14 cellular contexts compared by ENCODE assay signal in genomic region chr13:40598599-40598998, GRCh38.
DNase-seq lines count a peak whose midpoint lies in the region; ATAC-seq and TF ChIP-seq lines count a peak whose summit lies in the region.
"Had no signal": no experiment of that assay in that cellular context is flagged by ENCODE, and none has a peak within 500 bp of the region (broad histone marks: within the 10 kb centered on the region; RNA-seq: fewer than 3 reads in every experiment).

No MANE protein-coding gene starts in this region.

- ATAC-seq in stimulated activated naive CD8-positive, alpha-beta T cell treated with anti-CD3 and anti-CD28 coated beads, Interleukin-15, Interleukin-2, amounts not matched to agents 100 U/mL and 50 U/mL, for 24 hours, result no peak
- peak; percentile 15 for ATAC-seq in activated T-helper 17 cell treated with anti-CD3 and anti-CD28 coated beads, Interleukin-2, amount 50 U/mL, for 72 hours (replicated peaks)
- no peak for ATAC-seq in GM18502 (IDR thresholded peaks at IDR 0.05; ENCODE audit: poor library complexity, unreplicated experiment)

- H3K36me3 Mint-ChIP-seq in stimulated activated naive CD8-positive, alpha-beta T cell treated with anti-CD3 and anti-CD28 coated beads, Interleukin-15, Interleukin-2, amounts not matched to agents 100 ng/mL and 50 ng/mL, for 24 hours (ENCODE audit: low read depth), result peaks cover 3% of the 10 kb centered on the region
- peaks cover 10% of the 10 kb centered on the region for H3K36me3 Mint-ChIP-seq in activated T-helper 17 cell treated with anti-CD3 and anti-CD28 coated beads, Interleukin-2, amount 50 U/mL, for 72 hours (ENCODE audit: low read depth)
- H3K36me3 Mint-ChIP-seq in mesothelial cell of epicardium, result no peaks in the 10 kb centered on the region
- H3K36me3 Mint-ChIP-seq in endothelial cell (ENCODE audit: low read depth, unreplicated experiment), result no peaks in the 10 kb centered on the region

- peak overlapping the region; percentile 79 for H3K4me3 Mint-ChIP-seq in stimulated activated naive CD8-positive, alpha-beta T cell treated with anti-CD3 and anti-CD28 coated beads, Interleukin-15, Interleukin-2, amounts not matched to agents 100 ng/mL and 50 ng/mL, for 24 hours
- H3K4me3 Mint-ChIP-seq in activated T-helper 17 cell treated with anti-CD3 and anti-CD28 coated beads, Interleukin-2, amount 50 U/mL, for 72 hours, result peak overlapping the region; percentile 87
- H3K4me3 Mint-ChIP-seq in mesothelial cell of epicardium, result no peak overlapping the region
- H3K4me3 Mint-ChIP-seq in endothelial cell (ENCODE audit: unreplicated experiment), result no peak overlapping the region

- H3K9me3 Mint-ChIP-seq in stimulated activated naive CD8-positive, alpha-beta T cell treated with anti-CD3 and anti-CD28 coated beads, Interleukin-15, Interleukin-2, amounts not matched to agents 100 ng/mL and 50 ng/mL, for 24 hours, result no peaks in the 10 kb centered on the region
- no peaks in the 10 kb centered on the region for H3K9me3 Mint-ChIP-seq in activated T-helper 17 cell treated with anti-CD3 and anti-CD28 coated beads, Interleukin-2, amount 50 U/mL, for 72 hours
- H3K9me3 Mint-ChIP-seq in mesothelial cell of epicardium (no peaks in the 10 kb centered on the region), endothelial cell (ENCODE audit: unreplicated experiment) (no peaks in the 10 kb centered on the region)

- no peak for TF ChIP-seq CTCF in mesothelial cell of epicardium (IDR thresholded peaks at IDR 0.05; ENCODE audit: unreplicated experiment)
- no peak for TF ChIP-seq CTCF in endothelial cell (IDR thresholded peaks at IDR 0.05; ENCODE audit: unreplicated experiment)

- peak overlapping the region; percentile 98 for H3K27ac Mint-ChIP-seq in stimulated activated naive CD8-positive, alpha-beta T cell treated with anti-CD3 and anti-CD28 coated beads, Interleukin-15, Interleukin-2, amounts not matched to agents 100 ng/mL and 50 ng/mL, for 24 hours
- H3K27ac Mint-ChIP-seq in activated T-helper 17 cell treated with anti-CD3 and anti-CD28 coated beads, Interleukin-2, amount 50 U/mL, for 72 hours, result peak overlapping the region; percentile 91
- H3K27ac Mint-ChIP-seq in mesothelial cell of epicardium (peak overlapping the region; percentile 90), endothelial cell (ENCODE audit: unreplicated experiment) (no peak overlapping the region)

- DNase-seq in stimulated activated naive CD8-positive, alpha-beta T cell treated with anti-CD3 and anti-CD28 coated beads, Interleukin-15, Interleukin-2, amounts not matched to agents 100 U/mL and 50 U/mL, for 24 hours, result no peak
- DNase-seq in mesothelial cell of epicardium (ENCODE audit: low spot score in 2 of 2, unreplicated experiment in 2 of 2) (no peak), DMS79 treated with DMSO at 0.1 percent for 48 hours (lab: John Stamatoyannopoulos, UW) (no peak), endothelial cell (ENCODE audit: low spot score) (no peak), ecto neural progenitor cell (ENCODE audit: low spot score) (no peak)
- DNase-seq: activated CD4-positive, alpha-beta T cell treated with anti-CD3 and anti-CD28 coated beads, Interleukin-2, amount 50 U/mL, for 1 hour; EL; NCI-H1092; NCI-H2227 treated with DMSO at 0.1 percent for 48 hours; stimulated activated CD4-positive, alpha-beta T cell treated with anti-CD3 and anti-CD28 coated beads, Interleukin-4, amount 100 ng/mL, for 4 hours; T-helper 1 cell had no signal

- H3K27me3 Mint-ChIP-seq in stimulated activated naive CD8-positive, alpha-beta T cell treated with anti-CD3 and anti-CD28 coated beads, Interleukin-15, Interleukin-2, amounts not matched to agents 100 ng/mL and 50 ng/mL, for 24 hours, result no peaks in the 10 kb centered on the region
- no peaks in the 10 kb centered on the region for H3K27me3 Mint-ChIP-seq in activated T-helper 17 cell treated with anti-CD3 and anti-CD28 coated beads, Interleukin-2, amount 50 U/mL, for 72 hours
- no peaks in the 10 kb centered on the region for H3K27me3 Mint-ChIP-seq in mesothelial cell of epicardium (ENCODE audit: low read depth)
- H3K27me3 Mint-ChIP-seq in endothelial cell (ENCODE audit: unreplicated experiment), result peaks cover 6% of the 10 kb centered on the region

- H3K4me1 Mint-ChIP-seq in stimulated activated naive CD8-positive, alpha-beta T cell treated with anti-CD3 and anti-CD28 coated beads, Interleukin-15, Interleukin-2, amounts not matched to agents 100 ng/mL and 50 ng/mL, for 24 hours (ENCODE audit: low read depth), result peaks cover 98% of the 10 kb centered on the region
- H3K4me1 Mint-ChIP-seq in activated T-helper 17 cell treated with anti-CD3 and anti-CD28 coated beads, Interleukin-2, amount 50 U/mL, for 72 hours, result peaks cover 58% of the 10 kb centered on the region
- H3K4me1 Mint-ChIP-seq in mesothelial cell of epicardium, result peaks cover 68% of the 10 kb centered on the region
- H3K4me1 Mint-ChIP-seq in endothelial cell (ENCODE audit: unreplicated experiment), result peaks cover 44% of the 10 kb centered on the region

Comparison
In these comparisons a context has a peak if more than half of its experiments do, and no peak if none do; other contexts are left out.
1. H3K4me3 Mint-ChIP-seq: peak in stimulated activated naive CD8-positive, alpha-beta T cell treated with anti-CD3 and anti-CD28 coated beads, Interleukin-15, Interleukin-2, amounts not matched to agents 100 ng/mL and 50 ng/mL, for 24 hours (single experiment) and activated T-helper 17 cell treated with anti-CD3 and anti-CD28 coated beads, Interleukin-2, amount 50 U/mL, for 72 hours (single experiment); none in mesothelial cell of epicardium (single experiment) and endothelial cell (single experiment).